28 cellular contexts compared by ENCODE assay signal in genomic region chr9:12628546-12628945, GRCh38.
"Had no signal": no experiment of that assay in that cellular context is flagged by ENCODE, and none has a peak within 500 bp of the region (broad histone marks: within the 10 kb centered on the region; RNA-seq: fewer than 3 reads in every experiment).

No MANE protein-coding gene starts in this region.

- H3K4me3 ChIP-seq: neural progenitor cell, ovary, psoas muscle, right lobe of liver, sigmoid colon, spleen, suprapubic skin, testis, tibial artery, transverse colon, upper lobe of right lung, uterus had no signal

- H3K9me3 ChIP-seq: ovary, psoas muscle, right lobe of liver, sigmoid colon, spleen, suprapubic skin, testis, tibial artery, transverse colon, upper lobe of right lung, uterus had no signal

- FAIRE-seq: small intestine had no signal

- H3K4me1 ChIP-seq: parathyroid adenoma, psoas muscle, right lobe of liver, sigmoid colon, spleen, suprapubic skin, testis, tibial artery, transverse colon, upper lobe of right lung, uterus had no signal

- H3K36me3 ChIP-seq: neural progenitor cell, ovary, right lobe of liver, sigmoid colon, spleen, suprapubic skin, tibial artery, transverse colon, upper lobe of right lung, uterus had no signal

- ATAC-seq: natural killer cell; psoas muscle; right cardiac atrium; right lobe of liver; stimulated activated memory B cell treated with anti-CD40 and anti-IgM and Interleukin-4, amounts not matched to agents 10 μg/mL and 1 μg/mL and 100 μg/mL, for 72 hours; stimulated activated naive CD8-positive, alpha-beta T cell treated with anti-CD3 and anti-CD28 coated beads, Interleukin-15, amount 100 ng/mL, for 72 hours; stimulated activated naive CD8-positive, alpha-beta T cell treated with anti-CD3 and anti-CD28 coated beads, Interleukin-15, Interleukin-2, amounts not matched to agents 100 U/mL and 50 U/mL, for 24 hours; upper lobe of right lung had no signal

- H3K79me2 ChIP-seq: parathyroid adenoma had no signal

- H3K27me3 ChIP-seq: neural progenitor cell, ovary, right lobe of liver, sigmoid colon, spleen, suprapubic skin, testis, transverse colon, upper lobe of right lung, uterus had no signal

- H3K4me2 ChIP-seq: neural progenitor cell had no signal

- H3K27ac ChIP-seq: neural progenitor cell, ovary, parathyroid adenoma, psoas muscle, right lobe of liver, sigmoid colon, spleen, suprapubic skin, testis, tibial artery, transverse colon, upper lobe of right lung, uterus had no signal

- H3K9ac ChIP-seq: neural progenitor cell, parathyroid adenoma had no signal

- DNase-seq: natural killer cell; occipital lobe; ovary; posterior cingulate gyrus; psoas muscle; right cardiac atrium; right lobe of liver; sigmoid colon; small intestine; spleen; stimulated activated CD4-positive, alpha-beta T cell treated with anti-CD3 and anti-CD28 coated beads, Interleukin-12 subunit alpha, Interleukin-12 subunit beta, amount 100 ng/mL, for 4 hours; stimulated activated CD4-positive, alpha-beta T cell treated with anti-CD3 and anti-CD28 coated beads, Interleukin-1b, Interleukin-23, amount 100 ng/mL, for 48 hours; stimulated activated CD4-positive, alpha-beta T cell treated with anti-CD3 and anti-CD28 coated beads, Interleukin-4, amount 100 ng/mL, for 1 hour; stimulated activated CD4-positive, alpha-beta T cell treated with anti-CD3 and anti-CD28 coated beads, Interleukin-4, amount 100 ng/mL, for 4 hours; stimulated activated CD8-positive, alpha-beta memory T cell treated with anti-CD3 and anti-CD28 coated beads, Interleukin-4, amount 100 ng/mL, for 48 hours; stimulated activated naive CD4-positive, alpha-beta T cell; stimulated activated naive CD8-positive, alpha-beta T cell treated with anti-CD3 and anti-CD28 coated beads, Interleukin-15, amount 100 ng/mL, for 72 hours; stimulated activated naive CD8-positive, alpha-beta T cell treated with anti-CD3 and anti-CD28 coated beads, Interleukin-15, Interleukin-2, amounts not matched to agents 100 U/mL and 50 U/mL, for 24 hours; substantia nigra; testis; tibial artery; transverse colon; upper lobe of right lung; uterus had no signal

- H2AFZ ChIP-seq: neural progenitor cell, parathyroid adenoma had no signal
